In the genomic region with DNA sequence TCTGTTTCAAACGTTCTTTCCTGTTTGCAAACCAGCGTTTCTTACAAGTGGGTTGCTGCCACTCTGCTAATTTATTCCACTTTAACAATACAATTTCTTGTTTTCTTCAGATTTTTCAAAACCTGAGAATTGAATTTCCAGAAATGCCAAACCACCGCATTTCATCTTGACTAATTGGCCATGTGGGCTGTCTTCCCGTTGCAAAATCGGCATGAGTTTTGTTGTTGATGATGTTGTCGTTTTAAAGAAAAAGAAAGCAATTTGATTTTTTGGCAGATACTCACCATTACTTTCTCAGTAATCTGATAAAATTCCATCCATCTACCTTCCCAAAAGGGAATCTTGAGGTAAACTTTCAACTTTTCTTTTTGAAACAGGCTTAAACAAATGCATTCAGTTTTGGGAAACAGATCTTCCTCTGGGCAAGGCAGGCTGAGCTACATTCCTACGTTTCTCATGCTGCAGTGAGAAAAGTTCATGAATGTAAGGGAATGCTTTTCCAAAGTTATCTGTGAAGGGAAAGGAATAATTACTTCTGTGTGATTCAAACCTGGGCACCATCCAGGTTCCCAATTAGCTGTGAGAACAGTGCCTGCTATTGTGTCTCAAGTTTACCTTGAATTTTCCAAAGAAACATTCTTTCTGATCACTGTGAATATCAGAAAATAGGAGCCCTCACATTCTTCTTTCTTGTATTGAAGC, we compare ENCODE assay signal across 22 cellular contexts.
DNase-seq lines count a peak whose midpoint lies in the region; ATAC-seq and TF ChIP-seq lines count a peak whose summit lies in the region.
"Had no signal": no experiment of that assay in that cellular context is flagged by ENCODE, and none has a peak within 500 bp of the region (broad histone marks: within the 10 kb centered on the region; RNA-seq: fewer than 3 reads in every experiment).

No MANE protein-coding gene starts in this region.

- H3K4me2 ChIP-seq in neural progenitor cell, result no peak overlapping the region

- TF ChIP-seq CTCF in AG10803 (conservative IDR thresholded peaks at IDR 0.05; ENCODE audit: low read length) (no peak), neural progenitor cell (IDR thresholded peaks at IDR 0.05) (no peak), GM20000 (IDR thresholded peaks at IDR 0.05; ENCODE audit: extremely low read depth, missing control alignments) (no peak)

- H3K4me3 ChIP-seq in AG10803 (ENCODE audit: low read length) (peak overlapping the region; percentile 32), neural progenitor cell (no peak overlapping the region)
- H3K4me3 ChIP-seq: ascending aorta, ovary, Peyer's patch, suprapubic skin had no signal

- peak; percentile 76 for DNase-seq in AG10803 (ENCODE audit: low read depth)
- DNase-seq in SK-MEL-5 (ENCODE audit: low read depth, low spot score), result peak; percentile 21
- peak; percentile 15 for DNase-seq in fibroblast of gingiva (ENCODE audit: low read depth)
- no peak for DNase-seq in neural progenitor cell (ENCODE audit: low spot score)
- no peak for DNase-seq in superior temporal gyrus (ENCODE audit: extremely low spot score)
- DNase-seq in GM20000 (ENCODE audit: low spot score), result no peak
- DNase-seq: ACHN; activated CD8-positive, alpha-beta T cell treated with anti-CD3 and anti-CD28 coated beads for 36 hours; COR-L47; GDM1; glutamatergic neuron; kidney; midbrain; NCI-H187; NCI-H524 treated with DMSO at 0.1 percent for 48 hours; ovary; Peyer's patch had no signal

- H3K79me2 ChIP-seq in neural progenitor cell (ENCODE audit: low read depth), result no peaks in the 10 kb centered on the region

- H3K4me1 Mint-ChIP-seq in neural progenitor cell, result peaks cover 11% of the 10 kb centered on the region

- ATAC-seq in HG03342 (IDR thresholded peaks at IDR 0.05; ENCODE audit: unreplicated experiment) (no peak), HG03469 (IDR thresholded peaks at IDR 0.05; ENCODE audit: unreplicated experiment) (no peak)
- ATAC-seq: activated CD8-positive, alpha-beta T cell treated with anti-CD3 and anti-CD28 coated beads for 36 hours had no signal

- peak overlapping the region; percentile 58 for H2AFZ ChIP-seq in neural progenitor cell (replicated peaks)

- no peak overlapping the region for H3K27ac Mint-ChIP-seq in neural progenitor cell
- H3K27ac Mint-ChIP-seq: activated CD8-positive, alpha-beta T cell treated with anti-CD3 and anti-CD28 coated beads for 36 hours had no signal

- in situ Hi-C loops in SK-MEL-5 (cut with HindIII; ENCODE audit: low pct_unique_long_range_greater_than_20kb, low sequenced_read_pairs), result no loop called here

- no peak overlapping the region for H3K27ac ChIP-seq in neural progenitor cell
- H3K27ac ChIP-seq: ascending aorta, ovary, Peyer's patch, suprapubic skin, VCaP had no signal

- no peaks in the 10 kb centered on the region for H3K27me3 Mint-ChIP-seq in neural progenitor cell (ENCODE audit: insufficient read depth, low read depth)
- H3K27me3 Mint-ChIP-seq: activated CD8-positive, alpha-beta T cell treated with anti-CD3 and anti-CD28 coated beads for 36 hours had no signal

- peaks cover 16% of the 10 kb centered on the region for H3K4me1 ChIP-seq in neural progenitor cell
- H3K4me1 ChIP-seq: ascending aorta, Peyer's patch had no signal

- no peak overlapping the region for H3K4me3 Mint-ChIP-seq in neural progenitor cell
- H3K4me3 Mint-ChIP-seq: activated CD8-positive, alpha-beta T cell treated with anti-CD3 and anti-CD28 coated beads for 36 hours had no signal

- no peaks in the 10 kb centered on the region for H4K20me1 ChIP-seq in neural progenitor cell (ENCODE audit: low read depth)

- no peaks in the 10 kb centered on the region for H3K27me3 ChIP-seq in neural progenitor cell
- H3K27me3 ChIP-seq: ascending aorta, ovary, Peyer's patch, suprapubic skin had no signal

- H3K9me3 ChIP-seq in neural progenitor cell (ENCODE audit: low read depth), result no peaks in the 10 kb centered on the region
- H3K9me3 ChIP-seq: ascending aorta, Peyer's patch, suprapubic skin had no signal

- H3K9me3 Mint-ChIP-seq in neural progenitor cell, result no peaks in the 10 kb centered on the region
- H3K9me3 Mint-ChIP-seq: activated CD8-positive, alpha-beta T cell treated with anti-CD3 and anti-CD28 coated beads for 36 hours had no signal

- no peaks in the 10 kb centered on the region for H3K36me3 Mint-ChIP-seq in neural progenitor cell

- no peak overlapping the region for H3K9ac ChIP-seq in neural progenitor cell

- no peaks in the 10 kb centered on the region for H3K36me3 ChIP-seq in neural progenitor cell
- H3K36me3 ChIP-seq: ascending aorta, ovary, Peyer's patch, suprapubic skin had no signal

- H3F3A ChIP-seq in neural progenitor cell (ENCODE audit: low read depth), result no peaks in the 10 kb centered on the region

Comparison
In these comparisons a context has a peak if more than half of its experiments do, and no peak if none do; other contexts are left out.
1. DNase-seq: peak in AG10803 (single experiment), SK-MEL-5 (single experiment) and fibroblast of gingiva (single experiment); none in neural progenitor cell (single experiment), superior temporal gyrus (single experiment) and GM20000 (single experiment).